ENCODE assay signal across 9 cellular contexts in genomic region chr19:1324792-1325567, GRCh38. TPM values are rescaled to one million over a fixed set of nuclear protein-coding genes. Genes with fewer than 3 reads are reported as not detected.
DNase-seq lines count a peak whose midpoint lies in the region; ATAC-seq and TF ChIP-seq lines count a peak whose summit lies in the region.
"Had no signal": no experiment of that assay in that cellular context is flagged by ENCODE, and none has a peak within 500 bp of the region (broad histone marks: within the 10 kb centered on the region; RNA-seq: fewer than 3 reads in every experiment).

No MANE protein-coding gene starts in this region.

- DNase-seq in CMK (ENCODE audit: low read depth) (peak; percentile 59), M059J (ENCODE audit: low read depth) (peak; percentile 78), fibroblast of the aortic adventitia (ENCODE audit: low read depth) (peak; percentile 71), non-pigmented ciliary epithelial cell (ENCODE audit: low read depth) (peak; percentile 8), vagina (ENCODE audit: extremely low spot score in 2 of 2) (no peak), nephron progenitor cell (no peak)
- peak; percentile 54 for DNase-seq in activated T-cell treated with anti-CD3 and anti-CD28 coated beads, Interleukin-2, amount 50 U/mL, for 24 hours

- H3K4me1 Mint-ChIP-seq in activated T-cell treated with anti-CD3 and anti-CD28 coated beads, Interleukin-2, amount 50 U/mL, for 24 hours (ENCODE audit: low read depth): peaks cover 2% of the 10 kb centered on the region
- peaks cover 33% of the 10 kb centered on the region for H3K4me1 Mint-ChIP-seq in nephron progenitor cell

- H3K27me3 ChIP-seq in vagina: peaks cover 6% of the 10 kb centered on the region

- no peaks in the 10 kb centered on the region for H3K9me3 ChIP-seq in vagina

- intact Hi-C loops in vagina (cut with DNase I): no loop called here

- ATAC-seq in HG03095 (IDR thresholded peaks at IDR 0.05; ENCODE audit: unreplicated experiment): no peak

- H3K9me3 Mint-ChIP-seq in activated T-cell treated with anti-CD3 and anti-CD28 coated beads, Interleukin-2, amount 50 U/mL, for 24 hours: no peaks in the 10 kb centered on the region
- peaks cover 3% of the 10 kb centered on the region for H3K9me3 Mint-ChIP-seq in nephron progenitor cell
- H3K9me3 Mint-ChIP-seq: neural crest cell had no signal

- H3K27me3 Mint-ChIP-seq in activated T-cell treated with anti-CD3 and anti-CD28 coated beads, Interleukin-2, amount 50 U/mL, for 24 hours: peaks cover 41% of the 10 kb centered on the region
- peaks cover 6% of the 10 kb centered on the region for H3K27me3 Mint-ChIP-seq in nephron progenitor cell (ENCODE audit: low read depth, poor library complexity)

- no peaks in the 10 kb centered on the region for H3K36me3 ChIP-seq in vagina

- H3K27ac ChIP-seq in vagina: peak overlapping the region; percentile 79

- peaks cover 15% of the 10 kb centered on the region for H3K4me1 ChIP-seq in vagina

- TF ChIP-seq POLR2A in vagina (IDR thresholded peaks at IDR 0.05): no peak

- H3K4me3 Mint-ChIP-seq in activated T-cell treated with anti-CD3 and anti-CD28 coated beads, Interleukin-2, amount 50 U/mL, for 24 hours: peak overlapping the region; percentile 31
- H3K4me3 Mint-ChIP-seq in nephron progenitor cell: no peak overlapping the region
- H3K4me3 Mint-ChIP-seq: neural crest cell had no signal

- H3K4me3 ChIP-seq in fibroblast of the aortic adventitia (ENCODE audit: low read depth, low read length) (peak overlapping the region; percentile 46), vagina (peak overlapping the region; percentile 40 to 50)

- no peaks in the 10 kb centered on the region for H3K36me3 Mint-ChIP-seq in activated T-cell treated with anti-CD3 and anti-CD28 coated beads, Interleukin-2, amount 50 U/mL, for 24 hours (ENCODE audit: low read depth)
- H3K36me3 Mint-ChIP-seq in nephron progenitor cell (ENCODE audit: low read depth): no peaks in the 10 kb centered on the region

- no peak overlapping the region for H3K27ac Mint-ChIP-seq in activated T-cell treated with anti-CD3 and anti-CD28 coated beads, Interleukin-2, amount 50 U/mL, for 24 hours
- H3K27ac Mint-ChIP-seq in nephron progenitor cell: no peak overlapping the region

- TF ChIP-seq CTCF in fibroblast of the aortic adventitia (IDR thresholded peaks at IDR 0.05; ENCODE audit: insufficient read depth, low read length) (no peak), vagina (IDR thresholded peaks at IDR 0.05) (no peak), nephron progenitor cell (IDR thresholded peaks at IDR 0.05) (no peak)

RNA-seq across cellular contexts. Expression of gene EFNA2, which starts 39.3 kb away (rescaled TPM):
- total RNA-seq in M059J (2014; rRNA removed; shearing (Covaris generic)): not detected in 2 replicates
- total RNA-seq in fibroblast of the aortic adventitia (ENCODE audit: low replicate concordance) (not detected in 2 replicates), vagina (not detected)

RNA-seq across cellular contexts. Expression of gene FAM174C, which starts 49.6 kb away (rescaled TPM):
- 108 and 128 TPM in 2 replicates for total RNA-seq in M059J (2014; rRNA removed; shearing (Covaris generic))
- total RNA-seq in fibroblast of the aortic adventitia (ENCODE audit: low replicate concordance) (25.2 and 123 TPM in 2 replicates), vagina (64.8 TPM)

RNA-seq across cellular contexts. Expression of gene CIRBP, which starts 55.8 kb away (rescaled TPM):
- 115 and 145 TPM in 2 replicates for total RNA-seq in M059J (2014; rRNA removed; shearing (Covaris generic))
- 245 and 776 TPM in 2 replicates for total RNA-seq in fibroblast of the aortic adventitia (ENCODE audit: low replicate concordance)
- total RNA-seq in vagina: 192 TPM

RNA-seq across cellular contexts. Expression of gene NDUFS7, which starts 58.7 kb away (rescaled TPM):
- total RNA-seq in M059J (2014; rRNA removed; shearing (Covaris generic)): 119 and 150 TPM in 2 replicates
- total RNA-seq in fibroblast of the aortic adventitia (ENCODE audit: low replicate concordance) (14.6 and 40.7 TPM in 2 replicates), vagina (141 TPM)

Comparison
In these comparisons a context has a peak if more than half of its experiments do, and no peak if none do; other contexts are left out.
1. DNase-seq: peak in CMK (single experiment), M059J (single experiment), activated T-cell treated with anti-CD3 and anti-CD28 coated beads, Interleukin-2, amount 50 U/mL, for 24 hours (single experiment), fibroblast of the aortic adventitia (single experiment) and non-pigmented ciliary epithelial cell (single experiment); none in vagina (0 of 2) and nephron progenitor cell (single experiment).